In genomic region chrX:133792198-133792953, GRCh38 we compare ENCODE assay signal across 8 cellular contexts.
A peak's percentile ranks its signal among the peaks of the same experiment; 100 is the strongest.
DNase-seq lines count a peak whose midpoint lies in the region; ATAC-seq, FAIRE-seq and TF ChIP-seq lines count a peak whose summit lies in the region.

No MANE protein-coding gene starts in this region.

- ATAC-seq in HG02588 (IDR thresholded peaks at IDR 0.05; ENCODE audit: unreplicated experiment) (peak; percentile 66), GM19397 (IDR thresholded peaks at IDR 0.05; ENCODE audit: unreplicated experiment) (no peak)

- peak; percentile 82 for TF ChIP-seq CTCF in GM10266 (IDR thresholded peaks at IDR 0.05; ENCODE audit: control insufficient read depth, insufficient read depth, low read depth, missing control alignments)

- peak; percentile 31 for DNase-seq in GM10266 (ENCODE audit: extremely low spot score)
- peak; percentile 79 for DNase-seq in NCI-H1694 treated with DMSO at 0.1 percent for 48 hours (lab: John Stamatoyannopoulos, UW)
- peak; percentile 18 for DNase-seq in brain pericyte (ENCODE audit: low read depth, low spot score)
- DNase-seq in iPS-NIHi7 (ENCODE audit: extremely low spot score), result peak; percentile 87
- peak; percentile 19 to 24 for DNase-seq in stimulated activated CD4-positive, alpha-beta T cell treated with anti-CD3 and anti-CD28 coated beads, Interleukin-12 subunit alpha, Interleukin-12 subunit beta, amount 100 ng/mL, for 24 hours (ENCODE audit: low read depth in 2 of 2)

- FAIRE-seq in TTC549 (lab: Jason Lieb, UNC), result peak; percentile 23

Comparison
In these comparisons a context has a peak if more than half of its experiments do, and no peak if none do; other contexts are left out.
1. DNase-seq: peak in every context shown above with its lines; median percentile 87 in iPS-NIHi7; 79 in NCI-H1694 treated with DMSO at 0.1 percent for 48 hours; 31 in GM10266; 22 in stimulated activated CD4-positive, alpha-beta T cell treated with anti-CD3 and anti-CD28 coated beads, Interleukin-12 subunit alpha, Interleukin-12 subunit beta, amount 100 ng/mL, for 24 hours; 18 in brain pericyte.